33 cellular contexts compared by ENCODE assay signal in genomic region chr3:156838035-156838434, GRCh38. TPM values are rescaled to one million over a fixed set of nuclear protein-coding genes. Genes with fewer than 3 reads are reported as not detected.
"Had no signal": no experiment of that assay in that cellular context is flagged by ENCODE, and none has a peak within 500 bp of the region (broad histone marks: within the 10 kb centered on the region; RNA-seq: fewer than 3 reads in every experiment).

No MANE protein-coding gene starts in this region.

- H3K4me3 ChIP-seq: ovary, psoas muscle, skin epidermis, smooth muscle cell, spleen, suprapubic skin, testis, tibial artery, transverse colon, upper lobe of left lung, vagina had no signal

- H3K9ac ChIP-seq: parathyroid adenoma had no signal

- H3K4me1 Mint-ChIP-seq: naive B cell, neural crest cell had no signal

- H3K9me3 Mint-ChIP-seq: naive B cell; naive thymus-derived CD8-positive, alpha-beta T cell; natural killer cell treated with Interleukin-12 subunit alpha and Interleukin-12 subunit beta and Interleukin-15 and Interleukin-18, amount 100 ng/mL, for 72 hours; nephron progenitor cell; neural crest cell; stimulated activated naive B cell treated with anti-CD40 and anti-IgM and Interleukin-4, amounts not matched to agents 10 μg/mL and 1 μg/mL and 100 μg/mL, for 72 hours; stimulated activated naive CD8-positive, alpha-beta T cell treated with anti-CD3 and anti-CD28 coated beads, Interleukin-15, Interleukin-2, amounts not matched to agents 100 ng/mL and 50 ng/mL, for 24 hours had no signal

- H3K4me2 ChIP-seq: smooth muscle cell had no signal

- H3K4me3 Mint-ChIP-seq: naive B cell; naive thymus-derived CD8-positive, alpha-beta T cell; natural killer cell treated with Interleukin-12 subunit alpha and Interleukin-12 subunit beta and Interleukin-15 and Interleukin-18, amount 100 ng/mL, for 72 hours; nephron progenitor cell; neural crest cell; stimulated activated naive B cell treated with anti-CD40 and anti-IgM and Interleukin-4, amounts not matched to agents 10 μg/mL and 1 μg/mL and 100 μg/mL, for 72 hours; stimulated activated naive CD8-positive, alpha-beta T cell treated with anti-CD3 and anti-CD28 coated beads, Interleukin-15, Interleukin-2, amounts not matched to agents 100 ng/mL and 50 ng/mL, for 24 hours had no signal

- H3K27me3 Mint-ChIP-seq: naive B cell; natural killer cell treated with Interleukin-12 subunit alpha and Interleukin-12 subunit beta and Interleukin-15 and Interleukin-18, amount 100 ng/mL, for 72 hours; progenitor cell of endocrine pancreas; stimulated activated naive B cell treated with anti-CD40 and anti-IgM and Interleukin-4, amounts not matched to agents 10 μg/mL and 1 μg/mL and 100 μg/mL, for 72 hours; stimulated activated naive CD8-positive, alpha-beta T cell treated with anti-CD3 and anti-CD28 coated beads, Interleukin-15, Interleukin-2, amounts not matched to agents 100 ng/mL and 50 ng/mL, for 24 hours had no signal

- H3K9me3 ChIP-seq: neutrophil, ovary, psoas muscle, spleen, suprapubic skin, testis, tibial artery, transverse colon, upper lobe of left lung, vagina had no signal

- H3K27me3 ChIP-seq: neutrophil, ovary, spleen, suprapubic skin, testis, tibial artery, transverse colon, upper lobe of left lung, vagina had no signal

- H3K27ac ChIP-seq: neutrophil, ovary, parathyroid adenoma, psoas muscle, skin epidermis, spleen, suprapubic skin, testis, tibial artery, transverse colon, upper lobe of left lung, vagina had no signal

- H3K27ac Mint-ChIP-seq: naive thymus-derived CD8-positive, alpha-beta T cell; natural killer cell treated with Interleukin-12 subunit alpha and Interleukin-12 subunit beta and Interleukin-15 and Interleukin-18, amount 100 ng/mL, for 72 hours; nephron progenitor cell; progenitor cell of endocrine pancreas; stimulated activated naive CD8-positive, alpha-beta T cell treated with anti-CD3 and anti-CD28 coated beads, Interleukin-15, Interleukin-2, amounts not matched to agents 100 ng/mL and 50 ng/mL, for 24 hours had no signal

- H3K79me2 ChIP-seq: parathyroid adenoma had no signal

- FAIRE-seq: urothelium cell line had no signal

- H3K4me1 ChIP-seq: psoas muscle, spleen, testis, transverse colon, upper lobe of left lung, vagina had no signal

- ATAC-seq: naive thymus-derived CD8-positive, alpha-beta T cell; natural killer cell treated with Interleukin-12 subunit alpha and Interleukin-12 subunit beta and Interleukin-15 and Interleukin-18, amount 100 ng/mL, for 72 hours; psoas muscle; right cardiac atrium; sciatic nerve; stimulated activated naive B cell treated with anti-CD40 and anti-IgM and Interleukin-4, amounts not matched to agents 10 μg/mL and 1 μg/mL and 100 μg/mL, for 72 hours had no signal

- H3K36me3 ChIP-seq: neutrophil, ovary, spleen, suprapubic skin, tibial artery, transverse colon, upper lobe of left lung, vagina had no signal

- H3K36me3 Mint-ChIP-seq: naive B cell; natural killer cell treated with Interleukin-12 subunit alpha and Interleukin-12 subunit beta and Interleukin-15 and Interleukin-18, amount 100 ng/mL, for 72 hours had no signal

- H2AFZ ChIP-seq: parathyroid adenoma had no signal

- DNase-seq: naive B cell; naive thymus-derived CD8-positive, alpha-beta T cell; nephron progenitor cell; nucleus accumbens; ovary; posterior cingulate gyrus; psoas muscle; right cardiac atrium; spleen; stimulated activated CD4-positive, alpha-beta T cell treated with anti-CD3 and anti-CD28 coated beads, Interleukin-12 subunit alpha, Interleukin-12 subunit beta, amount 100 ng/mL, for 4 hours; stimulated activated CD4-positive, alpha-beta T cell treated with anti-CD3 and anti-CD28 coated beads, Interleukin-1b, Interleukin-23, amount 100 ng/mL, for 48 hours; stimulated activated CD4-positive, alpha-beta T cell treated with anti-CD3 and anti-CD28 coated beads, Interleukin-4, amount 100 ng/mL, for 1 hour; stimulated activated CD4-positive, alpha-beta T cell treated with anti-CD3 and anti-CD28 coated beads, Interleukin-4, amount 100 ng/mL, for 4 hours; stimulated activated CD8-positive, alpha-beta memory T cell treated with anti-CD3 and anti-CD28 coated beads, Interleukin-4, amount 100 ng/mL, for 48 hours; stimulated activated naive B cell treated with anti-CD40 and anti-IgM and Interleukin-4, amounts not matched to agents 10 μg/mL and 1 μg/mL and 100 μg/mL, for 72 hours; stimulated activated naive CD4-positive, alpha-beta T cell treated with Interleukin-2 at 50 U/mL for 16 hours; substantia nigra; testis; tibial artery; transverse colon; upper lobe of left lung had no signal

RNA-seq across cellular contexts. Expression of gene LEKR1, which starts 11.9 kb away (rescaled TPM):
- total RNA-seq: vagina had no signal
